In genomic region chr11:66336234-66337102, GRCh38 we compare ENCODE assay signal across 8 cellular contexts. TPM values are rescaled to one million over a fixed set of nuclear protein-coding genes. Genes with fewer than 3 reads are reported as not detected.
A peak's percentile ranks its signal among the peaks of the same experiment; 100 is the strongest.
DNase-seq lines count a peak whose midpoint lies in the region; ATAC-seq and TF ChIP-seq lines count a peak whose summit lies in the region.

Gene RIN1, minus strand, starts transcription at chr11:66336434. Its CDS starts 32 bp downstream, at chr11:66336402.

- peak within 1 kb of the TSS; percentile 50 for H3K27ac Mint-ChIP-seq in activated B cell treated with CpG ODN at 0.5 μM for 24 hours

- peaks cover 4% of the 10 kb centered on the region for H3K4me1 ChIP-seq in endocrine pancreas (ENCODE audit: control insufficient read depth, insufficient read depth, low read length)
- peaks cover 0 to 17% of the 10 kb centered on the region in 2 donors for H3K4me1 ChIP-seq in lung (ENCODE audit: control insufficient read depth in 2 of 2, insufficient read depth in 2 of 2, low read length in 2 of 2)

- H3K27me3 ChIP-seq in endocrine pancreas (ENCODE audit: control insufficient read depth, insufficient read depth, low read length) (no peaks in the 10 kb centered on the region), lung (ENCODE audit: control insufficient read depth, insufficient read depth) (no peaks in the 10 kb centered on the region)

- H3K4me3 ChIP-seq in endocrine pancreas (ENCODE audit: control insufficient read depth, insufficient read depth, low read length) (no peak within 1 kb of the TSS), lung (peak within 1 kb of the TSS; percentile 63)

- DNase-seq in GM10248 (ENCODE audit: extremely low spot score) (peak; percentile 80), H4 (ENCODE audit: low spot score) (peak; percentile 82), NCI-H1092 treated with DMSO at 0.1 percent for 48 hours (lab: John Stamatoyannopoulos, UW) (peak; percentile 53), activated B cell treated with CpG ODN at 0.5 μM for 24 hours (no peak), lung (ENCODE audit: low spot score) (peak; percentile 66), NCI-H510A (lab: John Stamatoyannopoulos, UW) (no peak)
- DNase-seq in stimulated activated CD8-positive, alpha-beta memory T cell treated with anti-CD3 and anti-CD28 coated beads, Interleukin-2, amount 100 ng/mL, for 48 hours (ENCODE audit: low read depth in 2 of 2) = peak; percentile 66 to 78

- TF ChIP-seq CTCF in GM10248 (IDR thresholded peaks at IDR 0.05; ENCODE audit: control extremely low read depth, extremely low read depth, low read depth, missing control alignments) (peak; percentile 40), activated B cell treated with CpG ODN at 0.5 μM for 24 hours (IDR thresholded peaks at IDR 0.05) (no peak), lung (IDR thresholded peaks at IDR 0.05; ENCODE audit: control extremely low read depth, extremely low read depth) (no peak)

- peaks cover 22% of the 10 kb centered on the region for H3K4me1 Mint-ChIP-seq in activated B cell treated with CpG ODN at 0.5 μM for 24 hours

- H3K9me3 ChIP-seq in endocrine pancreas (ENCODE audit: control insufficient read depth, low read length) (no peaks in the 10 kb centered on the region), lung (ENCODE audit: control insufficient read depth in 2 of 2, insufficient read depth in 1 of 2, low read length in 1 of 2) (peaks cover 0 to 1% of the 10 kb centered on the region in 2 donors)

- POLR2A ChIA-PET in GM10248 (lab: Yijun Ruan, JAX) = interaction anchor here (0.5 to 0.6 kb wide), 2 partner anchors 286 to 490 kb away, joined by 3 read pairs; no protein-coding TSS in a partner anchor
- POLR2A ChIA-PET in activated B cell treated with CpG ODN at 0.5 μM for 24 hours (lab: Charles Lee) = interaction anchor here (1.8 kb wide), 2 partner anchors 19 to 24 kb away, joined by 5 to 9 read pairs; no protein-coding TSS in a partner anchor

- peak; percentile 78 for ATAC-seq in activated B cell treated with CpG ODN at 0.5 μM for 24 hours (ENCODE audit: low read depth)
- peak; percentile 72 for ATAC-seq in lung (ENCODE audit: insufficient read depth, low FRiP score)

- peak within 1 kb of the TSS; percentile 58 to 91 for H3K27ac ChIP-seq in lung (ENCODE audit: low read depth in 1 of 2, low read length in 1 of 2)

- peak within 1 kb of the TSS; percentile 78 for H3K4me3 Mint-ChIP-seq in activated B cell treated with CpG ODN at 0.5 μM for 24 hours

- no peaks in the 10 kb centered on the region for H3K9me3 Mint-ChIP-seq in activated B cell treated with CpG ODN at 0.5 μM for 24 hours

- intact Hi-C loops in activated B cell treated with CpG ODN at 0.5 μM for 24 hours (cut with micrococcal nuclease) = no loop called here

- peak within 1 kb of the TSS; percentile 66 for H3K9ac ChIP-seq in endocrine pancreas (ENCODE audit: control insufficient read depth, insufficient read depth, low read length)

- peaks cover 6% of the 10 kb centered on the region for H3K27me3 Mint-ChIP-seq in activated B cell treated with CpG ODN at 0.5 μM for 24 hours

- 18 to 22% methylated on average over 22 of the region's 22 CpGs for WGBS in lung, 2 donors

- no peaks in the 10 kb centered on the region for H3K36me3 ChIP-seq in endocrine pancreas (ENCODE audit: control insufficient read depth, insufficient read depth, low read length)
- peaks cover 0 to 61% of the 10 kb centered on the region in 2 donors for H3K36me3 ChIP-seq in lung (ENCODE audit: control insufficient read depth in 2 of 2, insufficient read depth in 2 of 2, low read length in 2 of 2)

- H3K36me3 Mint-ChIP-seq in activated B cell treated with CpG ODN at 0.5 μM for 24 hours (ENCODE audit: low read depth) = peaks cover 38% of the 10 kb centered on the region

- CTCF ChIA-PET in GM10248 (lab: Yijun Ruan, JAX) (interaction anchor here (1.0 to 8.7 kb wide), 4 partner anchors 9 to 114 kb away, joined by 3 to 126 read pairs (median 12); partner anchors contain the start of gene BRMS1), activated B cell treated with CpG ODN at 0.5 μM for 24 hours (lab: Charles Lee) (interaction anchor here (2.4 kb wide), 1 partner anchor 25 kb away, joined by 11 read pairs; no protein-coding TSS in a partner anchor)

RNA-seq across cellular contexts. Expression of gene RIN1, which starts in this region (rescaled TPM):
- total RNA-seq in H4 (2014; rRNA removed; shearing (Covaris generic)) = 4.3 and 7.4 TPM in 2 replicates
- total RNA-seq in activated B cell treated with CpG ODN at 0.5 μM for 24 hours (0.76 and 0.98 TPM in 2 replicates), lung (10 to 100 TPM in 1 of 2 donors, 1 to 10 TPM in 1; 1.9 to 15.1 TPM)
- polyA plus RNA-seq in lung = 10 to 100 TPM in 1 of 2 donors, 1 to 10 TPM in 1; 6.9 to 12.4 TPM

Comparison
In these comparisons a context has a peak if more than half of its experiments do, and no peak if none do; other contexts are left out.
1. Peak in ATAC-seq in activated B cell treated with CpG ODN at 0.5 μM for 24 hours; RNA of the gene not detected or under 1 TPM.
2. DNase-seq: peak in GM10248 (single experiment), H4 (single experiment), NCI-H1092 treated with DMSO at 0.1 percent for 48 hours (single experiment), lung (single experiment) and stimulated activated CD8-positive, alpha-beta memory T cell treated with anti-CD3 and anti-CD28 coated beads, Interleukin-2, amount 100 ng/mL, for 48 hours (2 of 2); none in activated B cell treated with CpG ODN at 0.5 μM for 24 hours (single experiment) and NCI-H510A (single experiment).